10 cellular contexts compared by ENCODE assay signal in the genomic region with DNA sequence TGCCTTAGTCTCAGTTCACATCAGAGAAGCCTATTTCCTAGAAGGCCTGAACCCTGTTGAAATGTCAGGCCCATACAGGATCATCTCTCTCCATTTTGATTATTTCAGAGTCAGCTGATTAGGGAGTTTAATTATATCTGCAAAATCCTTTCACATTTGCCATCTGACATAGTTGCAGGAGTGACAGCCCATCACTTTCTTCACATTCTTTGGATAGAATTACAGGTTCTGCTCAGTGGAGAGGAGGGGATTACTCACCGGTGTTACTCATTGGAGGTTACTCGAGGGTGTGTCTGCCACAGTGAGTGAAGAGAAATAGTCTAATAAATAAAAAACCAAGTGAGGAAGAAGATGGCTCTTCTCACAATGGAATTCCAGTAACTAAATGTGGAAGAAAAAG.
DNase-seq lines count a peak whose midpoint lies in the region; ATAC-seq and TF ChIP-seq lines count a peak whose summit lies in the region.
"Had no signal": no experiment of that assay in that cellular context is flagged by ENCODE, and none has a peak within 500 bp of the region (broad histone marks: within the 10 kb centered on the region; RNA-seq: fewer than 3 reads in every experiment).

No MANE protein-coding gene starts in this region.

- peaks cover 48% of the 10 kb centered on the region for H3K4me1 Mint-ChIP-seq in activated naive CD8-positive, alpha-beta T cell treated with anti-CD3 and anti-CD28 coated beads, Interleukin-2, amount 50 U/mL, for 24 hours
- H3K4me1 Mint-ChIP-seq in activated naive CD8-positive, alpha-beta T cell treated with anti-CD3 and anti-CD28 coated beads for 36 hours, result peaks cover 39% of the 10 kb centered on the region
- peaks cover 52% of the 10 kb centered on the region for H3K4me1 Mint-ChIP-seq in stimulated activated naive CD8-positive, alpha-beta T cell treated with anti-CD3 and anti-CD28 coated beads, Interleukin-15, amount 100 ng/mL, for 72 hours

- H3K36me3 ChIP-seq in SJSA1, result no peaks in the 10 kb centered on the region

- no peaks in the 10 kb centered on the region for H3K27me3 ChIP-seq in SJSA1 (replicated peaks)

- no peaks in the 10 kb centered on the region for H3K9me3 Mint-ChIP-seq in activated naive CD8-positive, alpha-beta T cell treated with anti-CD3 and anti-CD28 coated beads, Interleukin-2, amount 50 U/mL, for 24 hours
- H3K9me3 Mint-ChIP-seq in activated naive CD8-positive, alpha-beta T cell treated with anti-CD3 and anti-CD28 coated beads for 36 hours, result no peaks in the 10 kb centered on the region
- no peaks in the 10 kb centered on the region for H3K9me3 Mint-ChIP-seq in stimulated activated naive CD8-positive, alpha-beta T cell treated with anti-CD3 and anti-CD28 coated beads, Interleukin-15, amount 100 ng/mL, for 72 hours

- no peaks in the 10 kb centered on the region for H3K27me3 Mint-ChIP-seq in activated naive CD8-positive, alpha-beta T cell treated with anti-CD3 and anti-CD28 coated beads, Interleukin-2, amount 50 U/mL, for 24 hours
- H3K27me3 Mint-ChIP-seq in activated naive CD8-positive, alpha-beta T cell treated with anti-CD3 and anti-CD28 coated beads for 36 hours, result no peaks in the 10 kb centered on the region
- H3K27me3 Mint-ChIP-seq in stimulated activated naive CD8-positive, alpha-beta T cell treated with anti-CD3 and anti-CD28 coated beads, Interleukin-15, amount 100 ng/mL, for 72 hours, result no peaks in the 10 kb centered on the region

- no peak overlapping the region for H3K4me3 Mint-ChIP-seq in activated naive CD8-positive, alpha-beta T cell treated with anti-CD3 and anti-CD28 coated beads, Interleukin-2, amount 50 U/mL, for 24 hours
- H3K4me3 Mint-ChIP-seq in activated naive CD8-positive, alpha-beta T cell treated with anti-CD3 and anti-CD28 coated beads for 36 hours, result no peak overlapping the region
- H3K4me3 Mint-ChIP-seq in stimulated activated naive CD8-positive, alpha-beta T cell treated with anti-CD3 and anti-CD28 coated beads, Interleukin-15, amount 100 ng/mL, for 72 hours, result no peak overlapping the region

- peak overlapping the region; percentile 16 for H3K27ac Mint-ChIP-seq in activated naive CD8-positive, alpha-beta T cell treated with anti-CD3 and anti-CD28 coated beads, Interleukin-2, amount 50 U/mL, for 24 hours
- no peak overlapping the region for H3K27ac Mint-ChIP-seq in activated naive CD8-positive, alpha-beta T cell treated with anti-CD3 and anti-CD28 coated beads for 36 hours
- H3K27ac Mint-ChIP-seq in stimulated activated naive CD8-positive, alpha-beta T cell treated with anti-CD3 and anti-CD28 coated beads, Interleukin-15, amount 100 ng/mL, for 72 hours, result no peak overlapping the region

- DNase-seq in activated naive CD8-positive, alpha-beta T cell treated with anti-CD3 and anti-CD28 coated beads, Interleukin-2, amount 50 U/mL, for 24 hours, result no peak
- no peak for DNase-seq in activated naive CD8-positive, alpha-beta T cell treated with anti-CD3 and anti-CD28 coated beads for 36 hours
- DNase-seq in SJSA1 (ENCODE audit: low read depth in 1 of 2, low spot score in 2 of 2), result peak in 1 of 2 experiments; percentile 31
- peak; percentile 38 for DNase-seq in fibroblast of pulmonary artery (ENCODE audit: low read depth)
- no peak for DNase-seq in stimulated activated naive CD8-positive, alpha-beta T cell treated with anti-CD3 and anti-CD28 coated beads, Interleukin-15, amount 100 ng/mL, for 72 hours
- no peak for DNase-seq in hypothalamus (lab: John Stamatoyannopoulos, UW)
- DNase-seq in HuH-7 (ENCODE audit: low spot score), result no peak
- DNase-seq: COR-L47, NCI-H1930 had no signal

- H3K4me3 ChIP-seq in SJSA1, result no peak overlapping the region
- H3K4me3 ChIP-seq in fibroblast of pulmonary artery (replicated peaks; ENCODE audit: low read depth, low read length), result no peak overlapping the region

- no peaks in the 10 kb centered on the region for H3K9me3 ChIP-seq in SJSA1 (replicated peaks)

- 0 out of 2 replicates have a peak overlapping the region, but pooled peaks have one; percentile 88 for H3K27ac ChIP-seq in SJSA1

- TF ChIP-seq CTCF in fibroblast of pulmonary artery (IDR thresholded peaks at IDR 0.05; ENCODE audit: low read length, missing control alignments), result no peak

- ATAC-seq in activated naive CD8-positive, alpha-beta T cell treated with anti-CD3 and anti-CD28 coated beads, Interleukin-2, amount 50 U/mL, for 24 hours, result peak; percentile 77
- ATAC-seq in stimulated activated naive CD8-positive, alpha-beta T cell treated with anti-CD3 and anti-CD28 coated beads, Interleukin-15, amount 100 ng/mL, for 72 hours, result peak; percentile 70
- ATAC-seq in GM19455 (IDR thresholded peaks at IDR 0.05; ENCODE audit: unreplicated experiment), result no peak

- H3K4me1 ChIP-seq in SJSA1 (replicated peaks), result peaks cover 28% of the 10 kb centered on the region

- peaks cover 4% of the 10 kb centered on the region for H3K36me3 Mint-ChIP-seq in activated naive CD8-positive, alpha-beta T cell treated with anti-CD3 and anti-CD28 coated beads, Interleukin-2, amount 50 U/mL, for 24 hours (ENCODE audit: low read depth)
- H3K36me3 Mint-ChIP-seq in activated naive CD8-positive, alpha-beta T cell treated with anti-CD3 and anti-CD28 coated beads for 36 hours, result peaks cover 10% of the 10 kb centered on the region
